In the genomic region with DNA sequence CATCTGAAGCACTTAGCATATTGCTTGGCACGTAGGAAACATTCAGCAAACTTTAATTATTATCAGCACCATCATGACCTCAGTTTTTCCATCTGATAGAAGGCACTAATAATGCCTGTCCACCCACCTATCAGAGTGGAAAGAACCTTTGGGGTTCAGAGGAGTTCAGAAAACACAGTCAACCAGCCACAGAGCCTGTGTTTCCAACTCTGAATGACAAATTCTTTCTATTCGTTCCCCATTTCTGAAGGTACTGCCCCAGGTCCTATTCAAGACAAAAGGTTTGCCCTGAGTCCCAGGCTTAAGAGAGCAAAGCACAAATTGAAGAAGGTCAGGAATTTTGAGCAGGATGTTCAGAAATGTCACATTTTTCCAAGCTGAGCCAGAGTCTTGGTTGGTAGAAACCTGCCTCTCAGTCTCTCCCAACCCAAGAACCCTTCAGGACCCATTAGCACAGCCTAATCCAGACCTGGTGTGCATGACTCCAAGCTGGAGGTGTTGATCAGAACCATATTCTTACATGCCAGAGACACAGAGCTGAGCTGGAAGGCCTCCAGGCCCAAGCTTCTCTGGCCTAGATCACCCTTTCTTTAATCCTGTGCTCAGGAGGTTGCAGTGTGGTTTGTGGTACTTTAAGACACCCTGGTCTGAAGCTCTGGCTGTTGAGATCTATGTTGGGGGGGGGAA, we compare ENCODE assay signal across 30 cellular contexts.
"Had no signal": no experiment of that assay in that cellular context is flagged by ENCODE, and none has a peak within 500 bp of the region (broad histone marks: within the 10 kb centered on the region; RNA-seq: fewer than 3 reads in every experiment).

No MANE protein-coding gene starts in this region.

- DNase-seq: activated CD4-positive, alpha-beta memory T cell treated with anti-CD3 and anti-CD28 coated beads for 36 hours; activated CD4-positive, alpha-beta T cell treated with anti-CD3 and anti-CD28 coated beads for 36 hours; activated CD4-positive, alpha-beta T cell treated with anti-CD3 and anti-CD28 coated beads, Interleukin-2, amount 10 ng/mL, durations not matched to agents 24 days and 14 days; activated CD4-positive, CD25-positive, alpha-beta regulatory T cell; activated CD4-positive, CD25-positive, alpha-beta regulatory T cell treated with anti-CD3 and anti-CD28 coated beads, Interleukin-2, amount 50 U/mL, for 72 hours; activated CD8-positive, alpha-beta memory T cell treated with anti-CD3 and anti-CD28 coated beads, Interleukin-2, amount 10 ng/mL, durations not matched to agents 7 days and 5 days; activated CD8-positive, alpha-beta memory T cell treated with anti-CD3 and anti-CD28 coated beads, Interleukin-2, amount 50 U/mL, for 4 hours; activated CD8-positive, alpha-beta T cell treated with anti-CD3 and anti-CD28 coated beads, Interleukin-2, amount 10 ng/mL, durations not matched to agents 7 days and 5 days; activated effector memory CD4-positive, alpha-beta T cell treated with anti-CD3 and anti-CD28 coated beads, Interleukin-2, amount 50 U/mL, for 16 hours; activated naive CD4-positive, alpha-beta T cell treated with anti-CD3 and anti-CD28 coated beads for 36 hours; activated naive CD8-positive, alpha-beta T cell treated with anti-CD3 and anti-CD28 coated beads for 36 hours; activated naive CD8-positive, alpha-beta T cell treated with anti-CD3 and anti-CD28 coated beads, Interleukin-2, amount 50 U/mL, for 24 hours; activated T-cell treated with anti-CD3 and anti-CD28 coated beads, Interleukin-2, amount 50 U/mL, for 1 hour; activated T-cell treated with anti-CD3 and anti-CD28 coated beads, Interleukin-2, amount 50 U/mL, for 48 hours; adrenal gland; amygdala; aorta; body of pancreas; caudate nucleus; colonic mucosa; effector CD8-positive, alpha-beta T cell; esophagus squamous epithelium; foreskin keratinocyte; gastrocnemius medialis; heart right ventricle; T-helper 2 cell had no signal

- H3K4me1 Mint-ChIP-seq: activated CD4-positive, alpha-beta T cell treated with anti-CD3 and anti-CD28 coated beads for 36 hours; activated CD4-positive, alpha-beta T cell treated with anti-CD3 and anti-CD28 coated beads, Interleukin-2, amount 10 ng/mL, durations not matched to agents 24 days and 14 days; activated CD8-positive, alpha-beta memory T cell treated with anti-CD3 and anti-CD28 coated beads, Interleukin-2, amount 10 ng/mL, durations not matched to agents 7 days and 5 days; activated naive CD4-positive, alpha-beta T cell treated with anti-CD3 and anti-CD28 coated beads, Interleukin-2, amount 50 U/mL, for 24 hours; activated naive CD8-positive, alpha-beta T cell treated with anti-CD3 and anti-CD28 coated beads for 36 hours; activated naive CD8-positive, alpha-beta T cell treated with anti-CD3 and anti-CD28 coated beads, Interleukin-2, amount 50 U/mL, for 24 hours had no signal

- H3K4me1 ChIP-seq: adrenal gland, body of pancreas, colonic mucosa, esophagus squamous epithelium, foreskin keratinocyte, gastrocnemius medialis, heart right ventricle had no signal

- H3K27me3 Mint-ChIP-seq: activated CD4-positive, alpha-beta memory T cell treated with anti-CD3 and anti-CD28 coated beads for 36 hours; activated CD8-positive, alpha-beta memory T cell treated with anti-CD3 and anti-CD28 coated beads, Interleukin-2, amount 10 ng/mL, durations not matched to agents 7 days and 5 days had no signal

- H3K4me3 ChIP-seq: adrenal gland, body of pancreas, colonic mucosa, esophagus squamous epithelium, gastrocnemius medialis, heart right ventricle had no signal

- H3K36me3 Mint-ChIP-seq: activated CD4-positive, alpha-beta memory T cell treated with anti-CD3 and anti-CD28 coated beads for 36 hours; activated CD8-positive, alpha-beta memory T cell treated with anti-CD3 and anti-CD28 coated beads, Interleukin-2, amount 10 ng/mL, durations not matched to agents 7 days and 5 days; activated naive CD4-positive, alpha-beta T cell treated with anti-CD3 and anti-CD28 coated beads, Interleukin-2, amount 50 U/mL, for 24 hours; activated naive CD8-positive, alpha-beta T cell treated with anti-CD3 and anti-CD28 coated beads for 36 hours had no signal

- H3K4me3 Mint-ChIP-seq: activated CD4-positive, alpha-beta memory T cell treated with anti-CD3 and anti-CD28 coated beads for 36 hours; activated CD4-positive, alpha-beta T cell treated with anti-CD3 and anti-CD28 coated beads for 36 hours; activated CD4-positive, alpha-beta T cell treated with anti-CD3 and anti-CD28 coated beads, Interleukin-2, amount 10 ng/mL, durations not matched to agents 24 days and 14 days; activated CD8-positive, alpha-beta memory T cell treated with anti-CD3 and anti-CD28 coated beads, Interleukin-2, amount 10 ng/mL, durations not matched to agents 7 days and 5 days; activated CD8-positive, alpha-beta T cell treated with anti-CD3 and anti-CD28 coated beads, Interleukin-2, amount 10 ng/mL, durations not matched to agents 7 days and 5 days; activated naive CD4-positive, alpha-beta T cell treated with anti-CD3 and anti-CD28 coated beads for 36 hours; activated naive CD4-positive, alpha-beta T cell treated with anti-CD3 and anti-CD28 coated beads, Interleukin-2, amount 50 U/mL, for 24 hours; activated naive CD8-positive, alpha-beta T cell treated with anti-CD3 and anti-CD28 coated beads for 36 hours; activated naive CD8-positive, alpha-beta T cell treated with anti-CD3 and anti-CD28 coated beads, Interleukin-2, amount 50 U/mL, for 24 hours; activated T-helper 1 cell treated with anti-CD3 and anti-CD28 coated beads, Interleukin-12 subunit alpha, Interleukin-12 subunit beta, Interleukin-2, Interleukin-4 antibody, amounts not matched to agents 30 ng/mL and 10 ng/mL and 1 ng/mL, durations not matched to agents 14 hours and 24 hours and 36 hours had no signal

- H3K27ac ChIP-seq: adrenal gland, body of pancreas, colonic mucosa, epithelial cell of prostate, esophagus squamous epithelium, foreskin keratinocyte, gastrocnemius medialis, heart right ventricle had no signal

- ATAC-seq: activated CD4-positive, alpha-beta T cell treated with anti-CD3 and anti-CD28 coated beads for 36 hours; activated CD8-positive, alpha-beta memory T cell treated with anti-CD3 and anti-CD28 coated beads, Interleukin-2, amount 10 ng/mL, durations not matched to agents 7 days and 5 days; activated CD8-positive, alpha-beta T cell treated with anti-CD3 and anti-CD28 coated beads, Interleukin-2, amount 10 ng/mL, durations not matched to agents 7 days and 5 days; activated naive CD8-positive, alpha-beta T cell treated with anti-CD3 and anti-CD28 coated beads, Interleukin-2, amount 50 U/mL, for 24 hours; body of pancreas; foreskin keratinocyte; gastrocnemius medialis; heart right ventricle had no signal

- H3K9me3 ChIP-seq: adrenal gland, colonic mucosa, esophagus squamous epithelium, gastrocnemius medialis had no signal

- H3K36me3 ChIP-seq: adrenal gland, colonic mucosa, esophagus squamous epithelium, gastrocnemius medialis, heart right ventricle had no signal

- H3K9me3 Mint-ChIP-seq: activated CD4-positive, alpha-beta T cell treated with anti-CD3 and anti-CD28 coated beads, Interleukin-2, amount 10 ng/mL, durations not matched to agents 24 days and 14 days; activated naive CD4-positive, alpha-beta T cell treated with anti-CD3 and anti-CD28 coated beads for 36 hours; activated naive CD8-positive, alpha-beta T cell treated with anti-CD3 and anti-CD28 coated beads for 36 hours; activated naive CD8-positive, alpha-beta T cell treated with anti-CD3 and anti-CD28 coated beads, Interleukin-2, amount 50 U/mL, for 24 hours; activated T-helper 1 cell treated with anti-CD3 and anti-CD28 coated beads, Interleukin-12 subunit alpha, Interleukin-12 subunit beta, Interleukin-2, Interleukin-4 antibody, amounts not matched to agents 30 ng/mL and 10 ng/mL and 1 ng/mL, durations not matched to agents 14 hours and 24 hours and 36 hours; activated T-helper 2 cell treated with anti-CD3 and anti-CD28 coated beads, Interferon-gamma antibody, Interleukin-2, Interleukin-4, amounts not matched to agents 10 μg/mL and 5 μg/mL and 100 μg/mL, durations not matched to agents 14 hours and 24 hours and 36 hours had no signal

- H3K27ac Mint-ChIP-seq: activated CD4-positive, alpha-beta memory T cell treated with anti-CD3 and anti-CD28 coated beads for 36 hours; activated CD4-positive, alpha-beta T cell treated with anti-CD3 and anti-CD28 coated beads for 36 hours; activated CD4-positive, alpha-beta T cell treated with anti-CD3 and anti-CD28 coated beads, Interleukin-2, amount 10 ng/mL, durations not matched to agents 24 days and 14 days; activated CD8-positive, alpha-beta memory T cell treated with anti-CD3 and anti-CD28 coated beads, Interleukin-2, amount 10 ng/mL, durations not matched to agents 7 days and 5 days; activated CD8-positive, alpha-beta T cell treated with anti-CD3 and anti-CD28 coated beads, Interleukin-2, amount 10 ng/mL, durations not matched to agents 7 days and 5 days; activated naive CD4-positive, alpha-beta T cell treated with anti-CD3 and anti-CD28 coated beads for 36 hours; activated naive CD4-positive, alpha-beta T cell treated with anti-CD3 and anti-CD28 coated beads, Interleukin-2, amount 50 U/mL, for 24 hours; activated naive CD8-positive, alpha-beta T cell treated with anti-CD3 and anti-CD28 coated beads for 36 hours; activated naive CD8-positive, alpha-beta T cell treated with anti-CD3 and anti-CD28 coated beads, Interleukin-2, amount 50 U/mL, for 24 hours; activated T-helper 1 cell treated with anti-CD3 and anti-CD28 coated beads, Interleukin-12 subunit alpha, Interleukin-12 subunit beta, Interleukin-2, Interleukin-4 antibody, amounts not matched to agents 30 ng/mL and 10 ng/mL and 1 ng/mL, durations not matched to agents 14 hours and 24 hours and 36 hours; activated T-helper 2 cell treated with anti-CD3 and anti-CD28 coated beads, Interferon-gamma antibody, Interleukin-2, Interleukin-4, amounts not matched to agents 10 μg/mL and 5 μg/mL and 100 μg/mL, durations not matched to agents 14 hours and 24 hours and 36 hours had no signal

- H3K27me3 ChIP-seq: adrenal gland, body of pancreas, colonic mucosa, esophagus squamous epithelium, foreskin keratinocyte, gastrocnemius medialis had no signal
